ENCODE assay signal across 8 cellular contexts in the genomic region with DNA sequence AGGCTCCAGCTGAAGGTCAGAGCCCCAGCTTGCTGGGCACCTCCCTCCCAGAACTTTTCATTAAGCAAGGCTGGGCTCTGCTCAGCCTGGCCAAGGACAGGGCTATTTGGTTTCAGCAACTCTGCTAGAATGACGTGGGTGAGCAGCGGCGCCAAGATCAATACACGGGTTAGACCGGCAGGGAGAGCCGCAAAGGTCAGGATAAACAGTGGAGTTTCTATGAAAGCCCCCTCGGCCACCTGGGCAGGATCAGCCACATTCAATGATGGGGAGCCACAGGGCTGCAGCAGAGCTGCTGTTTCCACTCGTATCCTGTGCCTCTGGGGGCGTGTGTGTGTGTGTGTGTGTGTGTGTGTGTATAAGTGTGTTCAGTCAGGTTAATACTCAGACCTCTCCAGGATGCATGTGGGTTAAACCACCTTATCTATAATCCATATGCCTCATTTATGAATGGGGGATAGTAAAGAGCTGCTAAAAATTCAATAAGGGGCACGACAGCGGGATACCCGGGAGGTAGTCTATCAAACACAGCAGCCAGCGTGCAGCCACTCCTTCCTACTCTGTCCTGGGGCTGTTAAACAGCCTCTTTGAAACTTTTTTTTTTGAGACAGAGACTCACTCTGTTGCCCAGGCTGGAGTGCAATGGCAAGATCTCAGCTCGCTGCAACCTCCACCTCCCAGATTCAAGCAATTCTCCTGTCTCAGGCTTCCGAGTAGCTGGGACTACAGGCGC. TPM values are rescaled to one million over a fixed set of nuclear protein-coding genes. Genes with fewer than 3 reads are reported as not detected.
DNase-seq lines count a peak whose midpoint lies in the region; ATAC-seq and TF ChIP-seq lines count a peak whose summit lies in the region.

No MANE protein-coding gene starts in this region.

- H3K27me3 ChIP-seq in adrenal gland (no peaks in the 10 kb centered on the region), left lung (no peaks in the 10 kb centered on the region), stomach smooth muscle (ENCODE audit: control insufficient read depth in 1 of 2, insufficient read depth in 2 of 2, low read length in 2 of 2) (no peaks in the 10 kb centered on the region)

- peak overlapping the region; percentile 71 to 73 for H3K9ac ChIP-seq in stomach smooth muscle (ENCODE audit: low read length in 2 of 2)

- H3K9me3 ChIP-seq in adrenal gland (replicated peaks in 1 of 3): no peaks in the 10 kb centered on the region
- no peaks in the 10 kb centered on the region for H3K9me3 ChIP-seq in left lung
- no peaks in the 10 kb centered on the region for H3K9me3 ChIP-seq in stomach smooth muscle (ENCODE audit: control insufficient read depth in 2 of 2, low read length in 2 of 2)

- peak in 3 of 6 experiments; percentile 9 to 25 (median 14) for TF ChIP-seq CTCF in adrenal gland (IDR thresholded peaks at IDR 0.05)
- TF ChIP-seq CTCF in left lung (IDR thresholded peaks at IDR 0.05): no peak

- H3K4me3 ChIP-seq in adrenal gland (no peak overlapping the region), left lung (no peak overlapping the region), stomach smooth muscle (ENCODE audit: low read length in 2 of 2) (peak overlapping the region; percentile 56 to 64)

- WGBS in adrenal gland, 4 donors: 26 to 42% (median 38%) methylated on average over 8 to 16 of the region's 16 CpGs

- H3K36me3 ChIP-seq in adrenal gland (replicated peaks in 1 of 2) (peaks cover 0 to 5% of the 10 kb centered on the region in 2 donors), left lung (peaks cover 0 to 15% of the 10 kb centered on the region in 2 donors), stomach smooth muscle (ENCODE audit: control insufficient read depth in 2 of 2, insufficient read depth in 2 of 2, low read length in 2 of 2) (peaks cover 5 to 6% of the 10 kb centered on the region in 2 donors)

- TF ChIP-seq POLR2A in adrenal gland (IDR thresholded peaks at IDR 0.05): peak in 1 of 2 donors; percentile 47

- ATAC-seq in left lung: peak; percentile 21
- ATAC-seq in HG03354 (IDR thresholded peaks at IDR 0.05; ENCODE audit: poor library complexity, severe bottlenecking, unreplicated experiment): no peak

- H3K27ac ChIP-seq in adrenal gland: peak overlapping the region; percentile 75 to 98 (median 87)
- H3K27ac ChIP-seq in left lung: peak overlapping the region; percentile 75 to 76
- peak overlapping the region; percentile 77 for H3K27ac ChIP-seq in stomach smooth muscle (ENCODE audit: low read length)

- peak; percentile 5 for DNase-seq in NCI-H146 treated with DMSO at 0.1 percent for 48 hours (lab: John Stamatoyannopoulos, UW; ENCODE audit: unreplicated experiment)
- DNase-seq in adrenal gland: peak; percentile 75 to 93 (median 89)
- DNase-seq in left lung: peak in 1 of 2 donors; percentile 10
- DNase-seq in amygdala (lab: John Stamatoyannopoulos, UW): no peak
- no peak for DNase-seq in dedifferentiated amniotic fluid mesenchymal stem cell (ENCODE audit: extremely low spot score)
- DNase-seq in NCI-H2171 (lab: John Stamatoyannopoulos, UW): no peak

- H3K4me1 ChIP-seq in adrenal gland (replicated peaks in 1 of 2): peaks cover 68 to 84% of the 10 kb centered on the region in 2 donors
- peaks cover 42 to 97% of the 10 kb centered on the region in 2 donors for H3K4me1 ChIP-seq in left lung
- H3K4me1 ChIP-seq in stomach smooth muscle (ENCODE audit: control insufficient read depth, insufficient read depth, low read length): peaks cover 91% of the 10 kb centered on the region

- intact Hi-C loops in adrenal gland (cut with DNase I) (no loop called here), left lung (cut with DNase I) (no loop called here)

RNA-seq across cellular contexts. Expression of gene MYH9, which starts 34.8 kb away (rescaled TPM):
- total RNA-seq in adrenal gland (100 to 1,000 TPM; 294 to 427 (median 369) TPM), left lung (100 to 1,000 TPM; 754 to 761 TPM)
- polyA plus RNA-seq in adrenal gland: 100 to 1,000 TPM in 2 of 3 donors, 10 to 100 TPM in 1; 96.2 to 164 (median 133) TPM

Comparison
In these comparisons a context has a peak if more than half of its experiments do, and no peak if none do; other contexts are left out.
1. DNase-seq: peak in NCI-H146 treated with DMSO at 0.1 percent for 48 hours (single experiment) and adrenal gland (7 of 7); none in amygdala (0 of 56), dedifferentiated amniotic fluid mesenchymal stem cell (single experiment) and NCI-H2171 (single experiment).
2. H3K4me3 ChIP-seq: peak in stomach smooth muscle (2 of 2); none in adrenal gland (0 of 4) and left lung (0 of 2).
3. Peak in every context shown above with its lines, with median percentiles within 50 percentile points of each other: H3K27ac ChIP-seq.